1 cellular context compared by ENCODE assay signal in the genomic region with DNA sequence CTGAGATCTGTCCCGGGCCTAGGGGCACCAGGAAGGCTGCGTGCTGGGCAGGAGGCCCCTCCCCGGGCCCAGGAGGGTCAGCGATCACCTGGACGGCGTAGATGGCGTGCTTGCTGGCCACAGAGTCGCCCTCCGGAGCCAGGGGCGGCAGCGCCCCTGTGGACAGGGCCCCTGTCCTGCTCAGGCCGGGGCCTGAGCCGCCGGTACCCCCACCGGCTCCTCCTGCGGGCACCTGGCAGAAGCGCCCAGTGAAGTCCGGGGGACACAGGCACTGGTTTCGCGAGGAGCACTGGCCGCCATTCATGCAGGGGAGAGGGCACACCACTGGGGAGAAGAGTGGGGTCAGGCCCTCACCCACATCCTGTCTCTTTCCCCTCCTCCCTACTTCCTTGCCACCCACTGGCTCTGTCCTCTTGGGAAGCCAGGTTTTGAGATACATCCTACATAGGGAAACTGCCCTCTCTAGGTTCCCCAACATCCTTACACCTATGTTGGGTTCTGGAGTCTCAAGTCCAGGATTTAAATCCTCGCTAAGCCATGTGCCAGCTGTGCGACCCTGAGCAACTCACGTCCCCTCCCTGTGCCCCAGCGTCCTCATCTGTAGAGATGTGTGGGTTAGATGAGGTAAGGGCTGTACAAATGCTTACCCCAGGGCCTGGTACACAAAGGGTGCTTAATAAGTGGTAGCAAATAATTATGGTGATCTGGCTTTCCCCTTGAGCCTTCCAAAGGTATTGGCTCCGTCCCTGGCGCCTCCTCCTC.
TF ChIP-seq lines count a peak whose summit lies in the region.

No MANE protein-coding gene starts in this region.

TF ChIP-seq in SK-N-SH treated with all-trans-retinoic acid at 6 μM for 48 hours, 23 proteins besides CTCF, POLR2A, EP300 and RAD21 (continued from another document):
- TF ChIP-seq TSHZ2 (CRISPR knock-in tag; IDR thresholded peaks at IDR 0.05) = no peak
- TF ChIP-seq TOX (CRISPR knock-in tag; IDR thresholded peaks at IDR 0.05; ENCODE audit: borderline replicate concordance) = no peak
- no peak for TF ChIP-seq TCF4 (CRISPR knock-in tag; IDR thresholded peaks at IDR 0.05; ENCODE audit: borderline replicate concordance)
- no peak for TF ChIP-seq ZFP3 (CRISPR knock-in tag; IDR thresholded peaks at IDR 0.05)
- no peak for TF ChIP-seq BACH2 (CRISPR knock-in tag; IDR thresholded peaks at IDR 0.05; ENCODE audit: borderline replicate concordance)
- no peak for TF ChIP-seq ZNF70 (CRISPR knock-in tag; IDR thresholded peaks at IDR 0.05)
- TF ChIP-seq, protein P1, sequence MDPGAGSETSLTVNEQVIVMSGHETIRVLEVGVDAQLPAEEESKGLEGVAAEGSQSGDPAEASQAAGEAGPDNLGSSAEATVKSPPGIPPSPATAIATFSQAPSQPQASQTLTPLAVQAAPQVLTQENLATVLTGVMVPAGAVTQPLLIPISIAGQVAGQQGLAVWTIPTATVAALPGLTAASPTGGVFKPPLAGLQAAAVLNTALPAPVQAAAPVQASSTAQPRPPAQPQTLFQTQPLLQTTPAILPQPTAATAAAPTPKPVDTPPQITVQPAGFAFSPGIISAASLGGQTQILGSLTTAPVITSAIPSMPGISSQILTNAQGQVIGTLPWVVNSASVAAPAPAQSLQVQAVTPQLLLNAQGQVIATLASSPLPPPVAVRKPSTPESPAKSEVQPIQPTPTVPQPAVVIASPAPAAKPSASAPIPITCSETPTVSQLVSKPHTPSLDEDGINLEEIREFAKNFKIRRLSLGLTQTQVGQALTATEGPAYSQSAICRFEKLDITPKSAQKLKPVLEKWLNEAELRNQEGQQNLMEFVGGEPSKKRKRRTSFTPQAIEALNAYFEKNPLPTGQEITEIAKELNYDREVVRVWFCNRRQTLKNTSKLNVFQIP (CRISPR knock-in tag; IDR thresholded peaks at IDR 0.05; ENCODE audit: borderline replicate concordance, low read depth) = no peak
- no peak for TF ChIP-seq ZNF565 (CRISPR knock-in tag; conservative IDR thresholded peaks at IDR 0.05; ENCODE audit: low read depth)
- TF ChIP-seq ESRRG (CRISPR knock-in tag; IDR thresholded peaks at IDR 0.05) = no peak
- TF ChIP-seq OSR1 (CRISPR knock-in tag; IDR thresholded peaks at IDR 0.05) = no peak
- no peak for TF ChIP-seq ZC3H10 (CRISPR knock-in tag; IDR thresholded peaks at IDR 0.05)
